In genomic region chr7:151016942-151017341, GRCh38 we compare ENCODE assay signal across 22 cellular contexts. TPM values are rescaled to one million over a fixed set of nuclear protein-coding genes. Genes with fewer than 3 reads are reported as not detected.
DNase-seq lines count a peak whose midpoint lies in the region; ATAC-seq and TF ChIP-seq lines count a peak whose summit lies in the region.
"Had no signal": no experiment of that assay in that cellular context is flagged by ENCODE, and none has a peak within 500 bp of the region (broad histone marks: within the 10 kb centered on the region; RNA-seq: fewer than 3 reads in every experiment).

No MANE protein-coding gene starts in this region.

- H3K36me3 Mint-ChIP-seq in activated CD4-positive, alpha-beta T cell treated with anti-CD3 and anti-CD28 coated beads, Interleukin-2, amount 10 ng/mL, durations not matched to agents 7 days and 5 days (ENCODE audit: low read depth): peaks cover 21% of the 10 kb centered on the region
- peaks cover 10% of the 10 kb centered on the region for H3K36me3 Mint-ChIP-seq in activated naive CD8-positive, alpha-beta T cell treated with anti-CD3 and anti-CD28 coated beads, Interleukin-2, amount 50 U/mL, for 24 hours (ENCODE audit: low read depth)
- no peaks in the 10 kb centered on the region for H3K36me3 Mint-ChIP-seq in neural crest cell (ENCODE audit: low read depth)
- H3K36me3 Mint-ChIP-seq: natural killer cell treated with Interleukin-12 subunit alpha and Interleukin-12 subunit beta and Interleukin-15 and Interleukin-18, amount 100 ng/mL, for 72 hours had no signal

- no peak overlapping the region for H2AFZ ChIP-seq in DND-41 (ENCODE audit: low read depth, low read length)
- H2AFZ ChIP-seq: hepatocyte had no signal

- POLR2A ChIA-PET in activated CD4-positive, alpha-beta T cell treated with anti-CD3 and anti-CD28 coated beads, Interleukin-2, amount 10 ng/mL, durations not matched to agents 7 days and 5 days (lab: Charles Lee): no interaction called here

- no peaks in the 10 kb centered on the region for H3K9me3 Mint-ChIP-seq in activated CD4-positive, alpha-beta T cell treated with anti-CD3 and anti-CD28 coated beads, Interleukin-2, amount 10 ng/mL, durations not matched to agents 7 days and 5 days
- no peaks in the 10 kb centered on the region for H3K9me3 Mint-ChIP-seq in activated naive CD8-positive, alpha-beta T cell treated with anti-CD3 and anti-CD28 coated beads, Interleukin-2, amount 50 U/mL, for 24 hours
- H3K9me3 Mint-ChIP-seq in neural crest cell: no peaks in the 10 kb centered on the region
- H3K9me3 Mint-ChIP-seq: activated T-helper 1 cell treated with anti-CD3 and anti-CD28 coated beads, Interleukin-12 subunit alpha, Interleukin-12 subunit beta, Interleukin-2, Interleukin-4 antibody, amounts not matched to agents 30 ng/mL and 10 ng/mL and 1 ng/mL, durations not matched to agents 14 hours and 24 hours and 36 hours; natural killer cell treated with Interleukin-12 subunit alpha and Interleukin-12 subunit beta and Interleukin-15 and Interleukin-18, amount 100 ng/mL, for 72 hours had no signal

- H3K4me2 ChIP-seq in DND-41 (ENCODE audit: insufficient read depth, low read length): peak overlapping the region; percentile 86

- no peak for TF ChIP-seq CTCF in DND-41 (IDR thresholded peaks at IDR 0.05; ENCODE audit: borderline replicate concordance, extremely low read depth, low read length, poor library complexity, severe bottlenecking)
- no peak for TF ChIP-seq CTCF in neural crest cell (conservative IDR thresholded peaks at IDR 0.05)

- CTCF ChIA-PET in activated CD4-positive, alpha-beta T cell treated with anti-CD3 and anti-CD28 coated beads, Interleukin-2, amount 10 ng/mL, durations not matched to agents 7 days and 5 days (lab: Charles Lee): interaction anchor here (1.1 to 8.5 kb wide), 5 partner anchors 8 to 54 kb away, joined by 3 to 79 read pairs (median 20); partner anchors contain the start of gene ABCB8

- no peaks in the 10 kb centered on the region for H4K20me1 ChIP-seq in DND-41 (ENCODE audit: insufficient read depth, low read length)

- peaks cover 17% of the 10 kb centered on the region for H3K4me1 ChIP-seq in DND-41 (ENCODE audit: insufficient read depth, low read length)

- no peak overlapping the region for H3K4me3 Mint-ChIP-seq in activated CD4-positive, alpha-beta T cell treated with anti-CD3 and anti-CD28 coated beads, Interleukin-2, amount 10 ng/mL, durations not matched to agents 7 days and 5 days
- peak overlapping the region; percentile 78 for H3K4me3 Mint-ChIP-seq in activated naive CD8-positive, alpha-beta T cell treated with anti-CD3 and anti-CD28 coated beads, Interleukin-2, amount 50 U/mL, for 24 hours
- H3K4me3 Mint-ChIP-seq in neural crest cell: peak overlapping the region; percentile 79

- ATAC-seq in DND-41 (ENCODE audit: insufficient read depth, low read depth) (no peak), HG03354 (IDR thresholded peaks at IDR 0.05; ENCODE audit: poor library complexity, severe bottlenecking, unreplicated experiment) (no peak)
- no peak for ATAC-seq in activated naive CD8-positive, alpha-beta T cell treated with anti-CD3 and anti-CD28 coated beads, Interleukin-2, amount 50 U/mL, for 24 hours
- ATAC-seq: A549; natural killer cell treated with Interleukin-12 subunit alpha and Interleukin-12 subunit beta and Interleukin-15 and Interleukin-18, amount 100 ng/mL, for 72 hours; psoas muscle had no signal

- H3K79me2 ChIP-seq in DND-41 (ENCODE audit: insufficient read depth, low read length): no peaks in the 10 kb centered on the region
- H3K79me2 ChIP-seq: hepatocyte had no signal

- no peak for DNase-seq in activated CD4-positive, alpha-beta T cell treated with anti-CD3 and anti-CD28 coated beads, Interleukin-2, amount 10 ng/mL, durations not matched to agents 7 days and 5 days
- DNase-seq in activated CD4-positive, alpha-beta T cell treated with anti-CD3 and anti-CD28 coated beads for 1 hour: no peak
- DNase-seq in DND-41 (peak; percentile 37), neural crest cell (ENCODE audit: low read depth, low spot score) (no peak), cortex of kidney (lab: John Stamatoyannopoulos, UW) (no peak), DMS53 treated with DMSO at 0.1 percent for 48 hours (lab: John Stamatoyannopoulos, UW; ENCODE audit: unreplicated experiment) (no peak)
- DNase-seq in activated naive CD8-positive, alpha-beta T cell treated with anti-CD3 and anti-CD28 coated beads, Interleukin-2, amount 50 U/mL, for 24 hours: no peak
- DNase-seq: activated CD4-positive, alpha-beta T cell treated with anti-CD3 and anti-CD28 coated beads, Interleukin-2, amount 50 U/mL, for 1 hour; anterior cingulate cortex; EL; GM23248; islet precursor cell; mammary epithelial cell; psoas muscle; stimulated activated CD4-positive, alpha-beta T cell treated with anti-CD3 and anti-CD28 coated beads, Interleukin-4, amount 100 ng/mL, for 1 hour had no signal

- H3K36me3 ChIP-seq in DND-41 (ENCODE audit: insufficient read depth, low read length): no peaks in the 10 kb centered on the region

- no peak overlapping the region for H3K27ac ChIP-seq in DND-41 (ENCODE audit: low read length)
- H3K27ac ChIP-seq: A549, GM23248, hepatocyte, psoas muscle, SK-N-MC, skin epidermis had no signal

- H3K27me3 Mint-ChIP-seq in activated CD4-positive, alpha-beta T cell treated with anti-CD3 and anti-CD28 coated beads, Interleukin-2, amount 10 ng/mL, durations not matched to agents 7 days and 5 days: peaks cover 33% of the 10 kb centered on the region
- H3K27me3 Mint-ChIP-seq in activated naive CD8-positive, alpha-beta T cell treated with anti-CD3 and anti-CD28 coated beads, Interleukin-2, amount 50 U/mL, for 24 hours: peaks cover 26% of the 10 kb centered on the region
- peaks cover 23% of the 10 kb centered on the region for H3K27me3 Mint-ChIP-seq in neural crest cell (ENCODE audit: low read depth)

- peak overlapping the region; percentile 48 for H3K27ac Mint-ChIP-seq in activated CD4-positive, alpha-beta T cell treated with anti-CD3 and anti-CD28 coated beads, Interleukin-2, amount 10 ng/mL, durations not matched to agents 7 days and 5 days
- no peak overlapping the region for H3K27ac Mint-ChIP-seq in activated naive CD8-positive, alpha-beta T cell treated with anti-CD3 and anti-CD28 coated beads, Interleukin-2, amount 50 U/mL, for 24 hours
- no peak overlapping the region for H3K27ac Mint-ChIP-seq in neural crest cell (ENCODE audit: unreplicated experiment)

- H3K4me1 Mint-ChIP-seq in activated CD4-positive, alpha-beta T cell treated with anti-CD3 and anti-CD28 coated beads, Interleukin-2, amount 10 ng/mL, durations not matched to agents 7 days and 5 days: peaks cover 70% of the 10 kb centered on the region
- H3K4me1 Mint-ChIP-seq in activated naive CD8-positive, alpha-beta T cell treated with anti-CD3 and anti-CD28 coated beads, Interleukin-2, amount 50 U/mL, for 24 hours: peaks cover 58% of the 10 kb centered on the region
- peaks cover 58% of the 10 kb centered on the region for H3K4me1 Mint-ChIP-seq in neural crest cell

- no peaks in the 10 kb centered on the region for H3K9me3 ChIP-seq in DND-41 (ENCODE audit: insufficient read depth, low read length, severe bottlenecking)
- H3K9me3 ChIP-seq: A549, psoas muscle had no signal

- H3K9ac ChIP-seq in DND-41 (ENCODE audit: low read depth, low read length): no peak overlapping the region
- H3K9ac ChIP-seq: GM23248 had no signal

- peaks cover 3% of the 10 kb centered on the region for H3K27me3 ChIP-seq in DND-41 (ENCODE audit: insufficient read depth, low read length, poor library complexity)

- 0 out of 4 replicates have a peak overlapping the region, but pooled peaks of 1 of the 2 experiments have one; percentile 57 for H3K4me3 ChIP-seq in DND-41 (ENCODE audit: low read depth in 1 of 2, low read length in 2 of 2)
- H3K4me3 ChIP-seq: A549, GM23248, hepatocyte, psoas muscle, SK-N-MC had no signal

RNA-seq across cellular contexts. Expression of gene ATG9B, which starts 7.4 kb away (rescaled TPM):
- 10 to 100 TPM; 12.1 to 12.3 TPM for total RNA-seq in activated CD4-positive, alpha-beta T cell treated with anti-CD3 and anti-CD28 coated beads, Interleukin-2, amount 10 ng/mL, durations not matched to agents 7 days and 5 days
- 8.0 and 9.2 TPM in 2 replicates for total RNA-seq in neural crest cell
- total RNA-seq: GM23248, psoas muscle had no signal

RNA-seq across cellular contexts. Expression of gene ABCB8, which starts 11.3 kb away (rescaled TPM):
- 10 to 100 TPM; 57.5 to 67.8 TPM for total RNA-seq in activated CD4-positive, alpha-beta T cell treated with anti-CD3 and anti-CD28 coated beads, Interleukin-2, amount 10 ng/mL, durations not matched to agents 7 days and 5 days
- total RNA-seq in neural crest cell: 42.3 and 43.5 TPM in 2 replicates

RNA-seq across cellular contexts. Expression of gene NOS3, which starts 26.1 kb away (rescaled TPM):
- 10 to 100 TPM; 21.6 to 22.3 TPM for total RNA-seq in activated CD4-positive, alpha-beta T cell treated with anti-CD3 and anti-CD28 coated beads, Interleukin-2, amount 10 ng/mL, durations not matched to agents 7 days and 5 days
- 6.1 and 7.4 TPM in 2 replicates for total RNA-seq in neural crest cell

RNA-seq across cellular contexts. Expression of gene ASIC3, which starts 31.4 kb away (rescaled TPM):
- total RNA-seq in activated CD4-positive, alpha-beta T cell treated with anti-CD3 and anti-CD28 coated beads, Interleukin-2, amount 10 ng/mL, durations not matched to agents 7 days and 5 days: 1 to 10 TPM; 6.0 to 8.3 TPM
- 4.7 and 6.0 TPM in 2 replicates for total RNA-seq in neural crest cell

RNA-seq across cellular contexts. Expression of gene KCNH2, which starts 38.8 kb away (rescaled TPM):
- under 1 TPM; 0.27 to 0.30 TPM for total RNA-seq in activated CD4-positive, alpha-beta T cell treated with anti-CD3 and anti-CD28 coated beads, Interleukin-2, amount 10 ng/mL, durations not matched to agents 7 days and 5 days
- 10.7 and 12.4 TPM in 2 replicates for total RNA-seq in neural crest cell
- total RNA-seq: GM23248 had no signal
